In genomic region chr1:169161512-169162194, GRCh38 we compare ENCODE assay signal across 9 cellular contexts. TPM values are rescaled to one million over a fixed set of nuclear protein-coding genes. Genes with fewer than 3 reads are reported as not detected.
A peak's percentile ranks its signal among the peaks of the same experiment; 100 is the strongest.
DNase-seq lines count a peak whose midpoint lies in the region; ATAC-seq and TF ChIP-seq lines count a peak whose summit lies in the region.
"Had no signal": no experiment of that assay in that cellular context is flagged by ENCODE, and none has a peak within 500 bp of the region (broad histone marks: within the 10 kb centered on the region; RNA-seq: fewer than 3 reads in every experiment).

No MANE protein-coding gene starts in this region.

- ATAC-seq in GM21381 (IDR thresholded peaks at IDR 0.05; ENCODE audit: unreplicated experiment) (peak; percentile 72), HG03342 (IDR thresholded peaks at IDR 0.05; ENCODE audit: unreplicated experiment) (peak; percentile 78)
- ATAC-seq in activated naive CD8-positive, alpha-beta T cell treated with anti-CD3 and anti-CD28 coated beads, Interleukin-2, amount 50 U/mL, for 24 hours, result no peak

- no peaks in the 10 kb centered on the region for H3K27me3 Mint-ChIP-seq in endothelial cell (ENCODE audit: unreplicated experiment)
- H3K27me3 Mint-ChIP-seq in activated naive CD8-positive, alpha-beta T cell treated with anti-CD3 and anti-CD28 coated beads, Interleukin-2, amount 50 U/mL, for 24 hours, result no peaks in the 10 kb centered on the region

- H3K4me3 ChIP-seq in GM12875 (ENCODE audit: low read depth, low read length) (no peak overlapping the region), epithelial cell of esophagus (ENCODE audit: low read length) (no peak overlapping the region)

- TF ChIP-seq CTCF in GM12875 (IDR thresholded peaks at IDR 0.05; ENCODE audit: borderline replicate concordance, insufficient read depth, low read depth, low read length) (0 out of 2 replicates have a peak, but pooled peaks have one; percentile 18), epithelial cell of esophagus (IDR thresholded peaks at IDR 0.05; ENCODE audit: insufficient read depth, low read depth, low read length, missing control alignments) (no peak), endothelial cell (IDR thresholded peaks at IDR 0.05; ENCODE audit: unreplicated experiment) (no peak)

- no peaks in the 10 kb centered on the region for H3K4me1 Mint-ChIP-seq in endothelial cell (ENCODE audit: unreplicated experiment)
- peaks cover 9% of the 10 kb centered on the region for H3K4me1 Mint-ChIP-seq in activated naive CD8-positive, alpha-beta T cell treated with anti-CD3 and anti-CD28 coated beads, Interleukin-2, amount 50 U/mL, for 24 hours

- no peaks in the 10 kb centered on the region for H3K9me3 Mint-ChIP-seq in endothelial cell (ENCODE audit: unreplicated experiment)
- H3K9me3 Mint-ChIP-seq in activated naive CD8-positive, alpha-beta T cell treated with anti-CD3 and anti-CD28 coated beads, Interleukin-2, amount 50 U/mL, for 24 hours, result no peaks in the 10 kb centered on the region

- peak; percentile 22 for DNase-seq in epithelial cell of esophagus (ENCODE audit: low read depth)
- DNase-seq in activated naive CD4-positive, alpha-beta T cell treated with anti-CD3 and anti-CD28 coated beads, Interleukin-2, amount 50 U/mL, for 16 hours, result no peak
- DNase-seq in endothelial cell (ENCODE audit: low spot score), result no peak
- DNase-seq in KG1 (lab: John Stamatoyannopoulos, UW), result no peak
- no peak for DNase-seq in activated naive CD8-positive, alpha-beta T cell treated with anti-CD3 and anti-CD28 coated beads, Interleukin-2, amount 50 U/mL, for 24 hours
- DNase-seq: stimulated activated CD4-positive, alpha-beta T cell treated with anti-CD3 and anti-CD28 coated beads, Interleukin-4, amount 100 ng/mL, for 24 hours had no signal

- no peak overlapping the region for H3K4me3 Mint-ChIP-seq in endothelial cell (ENCODE audit: unreplicated experiment)
- H3K4me3 Mint-ChIP-seq in activated naive CD8-positive, alpha-beta T cell treated with anti-CD3 and anti-CD28 coated beads, Interleukin-2, amount 50 U/mL, for 24 hours, result no peak overlapping the region

- no peak overlapping the region for H3K27ac Mint-ChIP-seq in endothelial cell (ENCODE audit: unreplicated experiment)
- no peak overlapping the region for H3K27ac Mint-ChIP-seq in activated naive CD8-positive, alpha-beta T cell treated with anti-CD3 and anti-CD28 coated beads, Interleukin-2, amount 50 U/mL, for 24 hours

- H3K36me3 Mint-ChIP-seq in endothelial cell (ENCODE audit: low read depth, unreplicated experiment), result no peaks in the 10 kb centered on the region
- H3K36me3 Mint-ChIP-seq in activated naive CD8-positive, alpha-beta T cell treated with anti-CD3 and anti-CD28 coated beads, Interleukin-2, amount 50 U/mL, for 24 hours (ENCODE audit: low read depth), result peaks cover 3% of the 10 kb centered on the region

RNA-seq across cellular contexts. Expression of gene ATP1B1, which starts 55.2 kb away (rescaled TPM):
- total RNA-seq in endothelial cell (ENCODE audit: unreplicated experiment), result 6.0 TPM
